Comparison of ENCODE assay signal across 1 cellular context in genomic region chr20:22584922-22585785, GRCh38.
A peak's percentile ranks its signal among the peaks of the same experiment; 100 is the strongest.
TF ChIP-seq lines count a peak whose summit lies in the region.

No MANE protein-coding gene starts in this region.

TF ChIP-seq in HepG2, 621 proteins besides CTCF, POLR2A, EP300 and RAD21 (continued from another document and continues in another):
- TF ChIP-seq ZNF33A (CRISPR knock-in tag; IDR thresholded peaks at IDR 0.05; ENCODE audit: borderline replicate concordance) = peak; percentile 84
- TF ChIP-seq ZBTB34 (CRISPR knock-in tag; IDR thresholded peaks at IDR 0.05) = no peak
- TF ChIP-seq ZNF639 (CRISPR knock-in tag; conservative IDR thresholded peaks at IDR 0.05) = peak; percentile 77; the same call in 1 of the 2 replicates
- peak; percentile 16; the same call in 1 of the 2 replicates for TF ChIP-seq SP2 (CRISPR knock-in tag; IDR thresholded peaks at IDR 0.05)
- TF ChIP-seq SMARCE1 (IDR thresholded peaks at IDR 0.05; ENCODE audit: borderline replicate concordance) = no peak
- peak; percentile 74; the same call in 1 of the 2 replicates for TF ChIP-seq ESRRA (CRISPR knock-in tag; IDR thresholded peaks at IDR 0.05; ENCODE audit: low read depth)
- no peak for TF ChIP-seq ZNF280D (CRISPR knock-in tag; IDR thresholded peaks at IDR 0.05)
- no peak for TF ChIP-seq ZNF468 (CRISPR knock-in tag; IDR thresholded peaks at IDR 0.05)
- no peak for TF ChIP-seq ZNF660 (CRISPR knock-in tag; IDR thresholded peaks at IDR 0.05; ENCODE audit: borderline replicate concordance, low read depth)
- no peak for TF ChIP-seq FOXK2 (IDR thresholded peaks at IDR 0.05)
- TF ChIP-seq AKNA (CRISPR knock-in tag; IDR thresholded peaks at IDR 0.05; ENCODE audit: borderline replicate concordance) = no peak; the same call in 1 of the 2 replicates
- peak; percentile 72; the same call in 1 of the 2 replicates for TF ChIP-seq ZNF263 (CRISPR knock-in tag; IDR thresholded peaks at IDR 0.05)
- TF ChIP-seq, protein P1, sequence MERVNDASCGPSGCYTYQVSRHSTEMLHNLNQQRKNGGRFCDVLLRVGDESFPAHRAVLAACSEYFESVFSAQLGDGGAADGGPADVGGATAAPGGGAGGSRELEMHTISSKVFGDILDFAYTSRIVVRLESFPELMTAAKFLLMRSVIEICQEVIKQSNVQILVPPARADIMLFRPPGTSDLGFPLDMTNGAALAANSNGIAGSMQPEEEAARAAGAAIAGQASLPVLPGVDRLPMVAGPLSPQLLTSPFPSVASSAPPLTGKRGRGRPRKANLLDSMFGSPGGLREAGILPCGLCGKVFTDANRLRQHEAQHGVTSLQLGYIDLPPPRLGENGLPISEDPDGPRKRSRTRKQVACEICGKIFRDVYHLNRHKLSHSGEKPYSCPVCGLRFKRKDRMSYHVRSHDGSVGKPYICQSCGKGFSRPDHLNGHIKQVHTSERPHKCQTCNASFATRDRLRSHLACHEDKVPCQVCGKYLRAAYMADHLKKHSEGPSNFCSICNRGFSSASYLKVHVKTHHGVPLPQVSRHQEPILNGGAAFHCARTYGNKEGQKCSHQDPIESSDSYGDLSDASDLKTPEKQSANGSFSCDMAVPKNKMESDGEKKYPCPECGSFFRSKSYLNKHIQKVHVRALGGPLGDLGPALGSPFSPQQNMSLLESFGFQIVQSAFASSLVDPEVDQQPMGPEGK (CRISPR knock-in tag; IDR thresholded peaks at IDR 0.05) = peak; percentile 98
- TF ChIP-seq RFX3 (CRISPR knock-in tag; IDR thresholded peaks at IDR 0.05) = no peak
- TF ChIP-seq JUN (CRISPR knock-in tag; IDR thresholded peaks at IDR 0.05) = no peak
- TF ChIP-seq ZNF597 (CRISPR knock-in tag; IDR thresholded peaks at IDR 0.05) = no peak
- TF ChIP-seq CHCHD3 (CRISPR knock-in tag; IDR thresholded peaks at IDR 0.05) = no peak
- no peak for TF ChIP-seq ZNF678 (CRISPR knock-in tag; IDR thresholded peaks at IDR 0.05)
- TF ChIP-seq ZNF839 (CRISPR knock-in tag; IDR thresholded peaks at IDR 0.05; ENCODE audit: borderline replicate concordance) = no peak
- no peak for TF ChIP-seq ZNF720 (CRISPR knock-in tag; IDR thresholded peaks at IDR 0.05)
- TF ChIP-seq, protein P2, sequence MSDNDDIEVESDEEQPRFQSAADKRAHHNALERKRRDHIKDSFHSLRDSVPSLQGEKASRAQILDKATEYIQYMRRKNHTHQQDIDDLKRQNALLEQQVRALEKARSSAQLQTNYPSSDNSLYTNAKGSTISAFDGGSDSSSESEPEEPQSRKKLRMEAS (IDR thresholded peaks at IDR 0.05) = peak; percentile 9; the same call in 1 of the 2 replicates
- no peak for TF ChIP-seq HHEX (CRISPR knock-in tag; IDR thresholded peaks at IDR 0.05)
- TF ChIP-seq SYNCRIP (IDR thresholded peaks at IDR 0.05; ENCODE audit: insufficient read depth, low read depth, low read length) = no peak
- TF ChIP-seq TBX3 (IDR thresholded peaks at IDR 0.05; ENCODE audit: borderline replicate concordance) = no peak
- no peak for TF ChIP-seq CAMTA2 (CRISPR knock-in tag; IDR thresholded peaks at IDR 0.05; ENCODE audit: borderline replicate concordance)
- peak; percentile 91 for TF ChIP-seq SALL1 (CRISPR knock-in tag; IDR thresholded peaks at IDR 0.05)
- TF ChIP-seq ARNT (IDR thresholded peaks at IDR 0.05) = no peak
- peak; percentile 41; the same call in 1 of the 2 replicates for TF ChIP-seq ZSCAN12 (CRISPR knock-in tag; IDR thresholded peaks at IDR 0.05)
- no peak for TF ChIP-seq ZBTB3 (CRISPR knock-in tag; IDR thresholded peaks at IDR 0.05; ENCODE audit: borderline replicate concordance, low read depth)
- peak; percentile 82 for TF ChIP-seq ZNF350 (CRISPR knock-in tag; IDR thresholded peaks at IDR 0.05; ENCODE audit: borderline replicate concordance, low read depth)
- TF ChIP-seq PHF5A (CRISPR knock-in tag; IDR thresholded peaks at IDR 0.05; ENCODE audit: low read depth, unreplicated experiment) = peak; percentile 90
- TF ChIP-seq ZBTB1 (CRISPR knock-in tag; IDR thresholded peaks at IDR 0.05; ENCODE audit: borderline replicate concordance) = no peak; the same call in 1 of the 2 replicates
- no peak for TF ChIP-seq CHD2 (IDR thresholded peaks at IDR 0.05; ENCODE audit: low read depth, low read length)
- no peak for TF ChIP-seq CREB1 (IDR thresholded peaks at IDR 0.05)
- no peak for TF ChIP-seq CREB1 (CRISPR knock-in tag; IDR thresholded peaks at IDR 0.05)
- TF ChIP-seq HNF4G (IDR thresholded peaks at IDR 0.05; ENCODE audit: borderline replicate concordance, low read depth, low read length) = peak; percentile 45; the same call in 1 of the 2 replicates
- TF ChIP-seq HNF4G (CRISPR knock-in tag; IDR thresholded peaks at IDR 0.05; ENCODE audit: borderline replicate concordance, low read depth) = no peak
- TF ChIP-seq TP53 (CRISPR knock-in tag; conservative IDR thresholded peaks at IDR 0.05) = peak; percentile 85; the same call in 1 of the 2 replicates
- TF ChIP-seq MLLT10 (CRISPR knock-in tag; IDR thresholded peaks at IDR 0.05) = no peak
- TF ChIP-seq RXRA (CRISPR knock-in tag; IDR thresholded peaks at IDR 0.05) = peak; percentile 69
- TF ChIP-seq, protein P3, sequence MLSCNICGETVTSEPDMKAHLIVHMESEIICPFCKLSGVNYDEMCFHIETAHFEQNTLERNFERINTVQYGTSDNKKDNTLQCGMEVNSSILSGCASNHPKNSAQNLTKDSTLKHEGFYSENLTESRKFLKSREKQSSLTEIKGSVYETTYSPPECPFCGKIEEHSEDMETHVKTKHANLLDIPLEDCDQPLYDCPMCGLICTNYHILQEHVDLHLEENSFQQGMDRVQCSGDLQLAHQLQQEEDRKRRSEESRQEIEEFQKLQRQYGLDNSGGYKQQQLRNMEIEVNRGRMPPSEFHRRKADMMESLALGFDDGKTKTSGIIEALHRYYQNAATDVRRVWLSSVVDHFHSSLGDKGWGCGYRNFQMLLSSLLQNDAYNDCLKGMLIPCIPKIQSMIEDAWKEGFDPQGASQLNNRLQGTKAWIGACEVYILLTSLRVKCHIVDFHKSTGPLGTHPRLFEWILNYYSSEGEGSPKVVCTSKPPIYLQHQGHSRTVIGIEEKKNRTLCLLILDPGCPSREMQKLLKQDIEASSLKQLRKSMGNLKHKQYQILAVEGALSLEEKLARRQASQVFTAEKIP (CRISPR knock-in tag; IDR thresholded peaks at IDR 0.05; ENCODE audit: borderline replicate concordance) = no peak
- TF ChIP-seq GTF2F1 (IDR thresholded peaks at IDR 0.05; ENCODE audit: low read length) = no peak
- peak; percentile 42; the same call in 1 of the 2 replicates for TF ChIP-seq E2F1 (CRISPR knock-in tag; IDR thresholded peaks at IDR 0.05)
- no peak for TF ChIP-seq TBP (CRISPR knock-in tag; IDR thresholded peaks at IDR 0.05)
- TF ChIP-seq DNMT1 (CRISPR knock-in tag; IDR thresholded peaks at IDR 0.05) = 0 out of 2 replicates have a peak, but pooled peaks have one; percentile 26
- TF ChIP-seq, protein P4, sequence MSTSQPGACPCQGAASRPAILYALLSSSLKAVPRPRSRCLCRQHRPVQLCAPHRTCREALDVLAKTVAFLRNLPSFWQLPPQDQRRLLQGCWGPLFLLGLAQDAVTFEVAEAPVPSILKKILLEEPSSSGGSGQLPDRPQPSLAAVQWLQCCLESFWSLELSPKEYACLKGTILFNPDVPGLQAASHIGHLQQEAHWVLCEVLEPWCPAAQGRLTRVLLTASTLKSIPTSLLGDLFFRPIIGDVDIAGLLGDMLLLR (CRISPR knock-in tag; IDR thresholded peaks at IDR 0.05) = 0 out of 2 replicates have a peak, but pooled peaks have one; percentile 34
